Comparison of ENCODE assay signal across 9 cellular contexts in genomic region chr1:29974345-29974744, GRCh38.
DNase-seq lines count a peak whose midpoint lies in the region; ATAC-seq and TF ChIP-seq lines count a peak whose summit lies in the region.
"Had no signal": no experiment of that assay in that cellular context is flagged by ENCODE, and none has a peak within 500 bp of the region (broad histone marks: within the 10 kb centered on the region; RNA-seq: fewer than 3 reads in every experiment).

No MANE protein-coding gene starts in this region.

- peak overlapping the region; percentile 73 for H3K27ac ChIP-seq in AG04450 (ENCODE audit: low read depth, low read length)
- H3K27ac ChIP-seq: KMS-11 had no signal

- ATAC-seq in HG03520 (IDR thresholded peaks at IDR 0.05; ENCODE audit: unreplicated experiment): no peak

- H3K27me3 ChIP-seq in AG04450 (ENCODE audit: control insufficient read depth, insufficient read depth, low read length): no peaks in the 10 kb centered on the region

- POLR2A ChIA-PET in AG04450 (lab: Yijun Ruan, JAX): no interaction called here

- no peak for TF ChIP-seq CTCF in AG04450 (IDR thresholded peaks at IDR 0.05; ENCODE audit: low read depth, low read length)
- no peak for TF ChIP-seq CTCF in HFF-Myc (IDR thresholded peaks at IDR 0.05; ENCODE audit: low read depth, low read length, missing control alignments)

- DNase-seq in AG04450 (ENCODE audit: low read depth, low spot score) (peak; percentile 73), HFF-Myc (ENCODE audit: extremely low read depth, low read depth) (peak; percentile 7), amniotic epithelial cell (ENCODE audit: low read depth) (peak; percentile 5), iPS-NIHi11 (ENCODE audit: low spot score) (peak; percentile 68), MV-4-11 (lab: John Stamatoyannopoulos, UW) (no peak), SHP77 treated with DMSO at 0.1 percent for 48 hours (lab: John Stamatoyannopoulos, UW) (no peak)
- DNase-seq in stimulated activated naive CD4-positive, alpha-beta T cell (lab: John Stamatoyannopoulos, UW): no peak

- H3K4me3 ChIP-seq in AG04450 (ENCODE audit: low read depth, low read length) (no peak overlapping the region), HFF-Myc (replicated peaks; ENCODE audit: low read depth, low read length) (no peak overlapping the region)

- CTCF ChIA-PET in AG04450 (lab: Charles Lee): no interaction called here

- H3K9me3 ChIP-seq in AG04450 (ENCODE audit: control insufficient read depth, insufficient read depth, low read length): no peaks in the 10 kb centered on the region

Comparison
In these comparisons a context has a peak if more than half of its experiments do, and no peak if none do; other contexts are left out.
1. DNase-seq: peak in AG04450 (single experiment), HFF-Myc (single experiment), amniotic epithelial cell (single experiment) and iPS-NIHi11 (single experiment); none in stimulated activated naive CD4-positive, alpha-beta T cell (0 of 6), MV-4-11 (single experiment) and SHP77 treated with DMSO at 0.1 percent for 48 hours (single experiment).